Comparison of ENCODE assay signal across 8 cellular contexts in the genomic region with DNA sequence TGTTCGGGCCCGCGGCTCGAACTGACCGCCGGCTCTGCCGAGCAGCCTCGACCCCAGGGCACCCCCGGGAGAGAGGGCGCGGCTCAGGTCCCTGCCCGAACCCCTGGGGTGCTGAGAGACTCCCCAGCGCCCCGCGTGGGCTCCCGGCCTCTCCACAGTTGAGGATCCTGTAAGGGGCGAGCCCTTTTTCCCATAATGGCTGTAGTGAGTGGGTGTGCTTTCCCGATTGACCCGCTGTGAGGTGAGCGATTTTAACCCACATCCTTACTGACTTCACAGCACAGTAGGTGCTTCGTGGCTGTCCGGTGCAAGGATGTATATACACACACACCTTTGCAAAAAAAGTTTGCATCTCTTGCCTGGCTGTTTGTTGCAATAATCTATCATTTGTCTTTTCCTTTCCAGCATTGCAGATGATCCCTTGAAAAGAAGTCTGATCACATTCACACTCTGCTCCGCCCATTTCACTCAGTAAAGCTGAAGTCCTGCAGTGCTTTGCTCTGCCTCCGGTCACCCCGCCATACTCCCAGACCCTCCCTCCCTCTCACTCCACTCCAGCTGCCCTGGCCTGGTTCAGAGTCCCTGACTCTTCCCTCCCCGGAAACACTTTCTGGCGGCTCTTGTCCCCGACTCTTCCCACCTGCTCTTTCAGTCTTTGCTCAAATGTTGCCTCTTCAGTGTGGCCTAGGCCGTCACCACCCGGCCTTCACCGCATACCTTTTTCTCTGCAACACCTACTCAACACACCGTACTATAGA. TPM values are rescaled to one million over a fixed set of nuclear protein-coding genes. Genes with fewer than 3 reads are reported as not detected.
DNase-seq lines count a peak whose midpoint lies in the region; ATAC-seq and TF ChIP-seq lines count a peak whose summit lies in the region.

No MANE protein-coding gene starts in this region.

- no peak for TF ChIP-seq EP300 in esophagus muscularis mucosa (IDR thresholded peaks at IDR 0.05)

- H3K4me3 Mint-ChIP-seq in osteocyte (ENCODE audit: unreplicated experiment), result peak overlapping the region; percentile 94

- no peak for TF ChIP-seq POLR2A in esophagus muscularis mucosa (IDR thresholded peaks at IDR 0.05; ENCODE audit: low read depth)

- peaks cover 20% of the 10 kb centered on the region for H3K4me1 ChIP-seq in SJSA1 (replicated peaks)
- peaks cover 28 to 43% (median 36%) of the 10 kb centered on the region in 4 donors for H3K4me1 ChIP-seq in esophagus muscularis mucosa

- H3K27me3 ChIP-seq in BJ (ENCODE audit: control insufficient read depth, insufficient read depth, low read length), result no peaks in the 10 kb centered on the region
- no peaks in the 10 kb centered on the region for H3K27me3 ChIP-seq in SJSA1 (replicated peaks)
- no peaks in the 10 kb centered on the region for H3K27me3 ChIP-seq in esophagus muscularis mucosa

- peaks cover 25% of the 10 kb centered on the region for H3K4me1 Mint-ChIP-seq in osteocyte (ENCODE audit: unreplicated experiment)

- ATAC-seq in GM21619 (IDR thresholded peaks at IDR 0.05; ENCODE audit: unreplicated experiment) (peak; percentile 12), GM21447 (IDR thresholded peaks at IDR 0.05; ENCODE audit: unreplicated experiment) (no peak)

- DNase-seq in BJ (ENCODE audit: low read depth), result no peak
- DNase-seq in SJSA1 (ENCODE audit: low read depth in 1 of 2, low spot score in 2 of 2), result peak in 1 of 2 experiments; percentile 20
- DNase-seq in esophagus muscularis mucosa (ENCODE audit: extremely low spot score), result no peak
- no peak for DNase-seq in osteocyte (ENCODE audit: extremely low spot score, unreplicated experiment)
- no peak for DNase-seq in NCI-H446 treated with DMSO at 0.1 percent for 48 hours (lab: John Stamatoyannopoulos, UW)
- DNase-seq in NCI-H774 (lab: John Stamatoyannopoulos, UW), result no peak

- intact Hi-C loops in esophagus muscularis mucosa (cut with DNase I), result loop anchor here (5.0 kb wide), 1 partner anchor 130 kb away; no protein-coding TSS in a partner anchor

- peak overlapping the region; percentile 77 for H3K4me3 ChIP-seq in BJ (ENCODE audit: low read depth, low read length)
- H3K4me3 ChIP-seq in SJSA1, result peak overlapping the region; percentile 90
- peak overlapping the region; percentile 82 to 99 (median 94) for H3K4me3 ChIP-seq in esophagus muscularis mucosa

- TF ChIP-seq CTCF in BJ (IDR thresholded peaks at IDR 0.05; ENCODE audit: insufficient read depth, low read depth, low read length), result no peak
- no peak for TF ChIP-seq CTCF in esophagus muscularis mucosa (IDR thresholded peaks at IDR 0.05)
- no peak for TF ChIP-seq CTCF in osteocyte (IDR thresholded peaks at IDR 0.05)

- H3K9me3 Mint-ChIP-seq in osteocyte (ENCODE audit: unreplicated experiment), result no peaks in the 10 kb centered on the region

- H3K27ac Mint-ChIP-seq in osteocyte (ENCODE audit: unreplicated experiment), result peak overlapping the region; percentile 74

- POLR2A ChIA-PET in BJ (lab: Charles Lee), result no interaction called here

- H3K9me3 ChIP-seq in SJSA1 (replicated peaks), result 0 out of 2 replicates have a peak, but pooled peaks cover 4% of the 10 kb centered on the region
- no peaks in the 10 kb centered on the region for H3K9me3 ChIP-seq in esophagus muscularis mucosa

- CTCF ChIA-PET in BJ (lab: Yijun Ruan, JAX), result interaction anchor here (0.9 to 3.4 kb wide), 7 partner anchors 9 to 334 kb away, joined by 3 to 26 read pairs (median 7); no protein-coding TSS in a partner anchor

- H3K27me3 Mint-ChIP-seq in osteocyte (ENCODE audit: unreplicated experiment), result no peaks in the 10 kb centered on the region

- peaks cover 17% of the 10 kb centered on the region for H3K36me3 Mint-ChIP-seq in osteocyte (ENCODE audit: unreplicated experiment)

- H3K27ac ChIP-seq in SJSA1 (peak overlapping the region; percentile 74; the same call in 1 of the 2 replicates), esophagus muscularis mucosa (replicated peaks in 1 of 4) (peak overlapping the region; percentile 76 to 87 (median 81))

- 56% methylated on average over 14 of the region's 32 CpGs for WGBS in esophagus muscularis mucosa

- peaks cover 9% of the 10 kb centered on the region for H3K36me3 ChIP-seq in BJ (ENCODE audit: control insufficient read depth, insufficient read depth, low read length)
- peaks cover 84% of the 10 kb centered on the region for H3K36me3 ChIP-seq in SJSA1
- peaks cover 7 to 47% (median 40%) of the 10 kb centered on the region in 4 donors for H3K36me3 ChIP-seq in esophagus muscularis mucosa

RNA-seq across cellular contexts. Expression of gene UBE2G2, which starts 1.0 kb away (rescaled TPM):
- polyA plus RNA-seq in BJ (2011; rRNA removed), result 67.6 and 93.2 TPM in 2 replicates
- polyA minus RNA-seq in BJ (2011; rRNA and poly(A)+ RNA removed), result 36.6 and 48.7 TPM in 2 replicates
- 74.7 and 110 TPM in 2 replicates for total RNA-seq in SJSA1 (2014; rRNA removed; shearing (Covaris generic))
- total RNA-seq in esophagus muscularis mucosa (100 to 1,000 TPM in 1 of 4 donors, 10 to 100 TPM in 3; 74.4 to 174 (median 81.7) TPM), osteocyte (74.7 and 78.7 TPM in 2 replicates)

RNA-seq across cellular contexts. Expression of gene SUMO3, which starts 15.3 kb away (rescaled TPM):
- polyA plus RNA-seq in BJ (2011; rRNA removed), result 82.6 and 111 TPM in 2 replicates
- polyA minus RNA-seq in BJ (2011; rRNA and poly(A)+ RNA removed), result 43.4 and 62.7 TPM in 2 replicates
- total RNA-seq in SJSA1 (2014; rRNA removed; shearing (Covaris generic)), result 137 and 173 TPM in 2 replicates
- total RNA-seq in esophagus muscularis mucosa (10 to 100 TPM; 46.1 to 52.2 (median 48.6) TPM), osteocyte (69.6 and 74.9 TPM in 2 replicates)
